In genomic region chr18:26813043-26813442, GRCh38 we compare ENCODE assay signal across 9 cellular contexts. TPM values are rescaled to one million over a fixed set of nuclear protein-coding genes. Genes with fewer than 3 reads are reported as not detected.
DNase-seq lines count a peak whose midpoint lies in the region; ATAC-seq and TF ChIP-seq lines count a peak whose summit lies in the region.
"Had no signal": no experiment of that assay in that cellular context is flagged by ENCODE, and none has a peak within 500 bp of the region (broad histone marks: within the 10 kb centered on the region; RNA-seq: fewer than 3 reads in every experiment).

No MANE protein-coding gene starts in this region.

- no peak overlapping the region for H3K9ac ChIP-seq in OCI-LY3 (ENCODE audit: low read length)
- no peak overlapping the region for H3K9ac ChIP-seq in smooth muscle cell (ENCODE audit: low read depth)

- H3K9me3 ChIP-seq in OCI-LY3 (ENCODE audit: insufficient read depth, low read length): peaks cover 3% of the 10 kb centered on the region; the same call in 1 of the 2 replicates
- peaks cover 1% of the 10 kb centered on the region for H3K9me3 ChIP-seq in smooth muscle cell (replicated peaks; ENCODE audit: low read depth)
- no peaks in the 10 kb centered on the region for H3K9me3 ChIP-seq in ascending aorta

- no peaks in the 10 kb centered on the region for H3K36me3 ChIP-seq in OCI-LY3 (replicated peaks; ENCODE audit: low read depth, low read length)
- no peaks in the 10 kb centered on the region for H3K36me3 ChIP-seq in smooth muscle cell (ENCODE audit: low read depth)
- no peaks in the 10 kb centered on the region for H3K36me3 ChIP-seq in ascending aorta

- H4K20me1 ChIP-seq in OCI-LY3 (ENCODE audit: insufficient read depth, low read length) (no peaks in the 10 kb centered on the region), smooth muscle cell (ENCODE audit: low read depth) (no peaks in the 10 kb centered on the region)

- peak; percentile 63 for TF ChIP-seq CTCF in GM12864 (IDR thresholded peaks at IDR 0.05; ENCODE audit: low read depth, low read length, missing control alignments)
- TF ChIP-seq CTCF in OCI-LY3 (IDR thresholded peaks at IDR 0.05; ENCODE audit: low read depth, low read length): peak; percentile 80
- peak; percentile 39 for TF ChIP-seq CTCF in smooth muscle cell (IDR thresholded peaks at IDR 0.05; ENCODE audit: borderline replicate concordance, insufficient read depth, poor library complexity, severe bottlenecking)
- TF ChIP-seq CTCF in ascending aorta (IDR thresholded peaks at IDR 0.05): peak in 1 of 3 experiments; percentile 10

- H3K27me3 ChIP-seq in OCI-LY3 (ENCODE audit: low read depth, low read length) (no peaks in the 10 kb centered on the region), smooth muscle cell (ENCODE audit: low read depth) (no peaks in the 10 kb centered on the region), ascending aorta (no peaks in the 10 kb centered on the region)

- H3F3A ChIP-seq in smooth muscle cell (ENCODE audit: low read depth): no peaks in the 10 kb centered on the region

- peak overlapping the region; percentile 25; the same call in 1 of the 2 replicates for H3K4me2 ChIP-seq in OCI-LY3 (ENCODE audit: low read length)
- H3K4me2 ChIP-seq in smooth muscle cell: no peak overlapping the region

- H3K79me2 ChIP-seq in OCI-LY3 (ENCODE audit: low read length): no peaks in the 10 kb centered on the region
- H3K79me2 ChIP-seq in smooth muscle cell (ENCODE audit: low read depth): no peaks in the 10 kb centered on the region

- H2AFZ ChIP-seq in OCI-LY3 (ENCODE audit: low read depth, low read length) (peak overlapping the region; percentile 55; the same call in 1 of the 2 replicates), smooth muscle cell (ENCODE audit: low read depth) (no peak overlapping the region)

- 25% methylated on average over 1 of the region's 1 CpG for WGBS in smooth muscle cell (ENCODE audit: low lambda C conversion rate)

- H3K4me1 ChIP-seq in OCI-LY3 (ENCODE audit: low read length) (peaks cover 16% of the 10 kb centered on the region), smooth muscle cell (ENCODE audit: low read depth) (no peaks in the 10 kb centered on the region), ascending aorta (no peaks in the 10 kb centered on the region)

- DNase-seq in GM12864 (ENCODE audit: low read depth): peak; percentile 12
- peak; percentile 25 for DNase-seq in glomerular visceral epithelial cell (ENCODE audit: extremely low spot score)
- no peak for DNase-seq in smooth muscle cell (lab: John Stamatoyannopoulos, UW; ENCODE audit: unreplicated experiment)
- no peak for DNase-seq in stimulated activated CD4-positive, alpha-beta T cell treated with anti-CD3 and anti-CD28 coated beads, Interleukin-4, amount 100 ng/mL, for 24 hours
- DNase-seq in sciatic nerve (ENCODE audit: low spot score): no peak
- no peak for DNase-seq in ascending aorta (ENCODE audit: low spot score in 2 of 2)

- peak; percentile 87 for ATAC-seq in HG02885 (IDR thresholded peaks at IDR 0.05; ENCODE audit: poor library complexity, unreplicated experiment)
- no peak for ATAC-seq in sciatic nerve

- H3K4me3 ChIP-seq in GM12864 (ENCODE audit: low read depth, low read length) (no peak overlapping the region), OCI-LY3 (ENCODE audit: low read length) (peak overlapping the region; percentile 12; the same call in 1 of the 2 replicates), smooth muscle cell (no peak overlapping the region), ascending aorta (no peak overlapping the region)

- H3K27ac ChIP-seq in OCI-LY3 (ENCODE audit: low read length): no peak overlapping the region
- no peak overlapping the region for H3K27ac ChIP-seq in smooth muscle cell (ENCODE audit: low read depth)
- H3K27ac ChIP-seq in ascending aorta: no peak overlapping the region

- intact Hi-C loops in sciatic nerve (cut with DNase I): no loop called here
- intact Hi-C loops in ascending aorta (cut with DNase I): no loop called here

RNA-seq across cellular contexts. Expression of gene AQP4, which starts 52.5 kb away (rescaled TPM):
- total RNA-seq in smooth muscle cell: not detected in 2 replicates
- not detected in 2 replicates for polyA plus RNA-seq in smooth muscle cell
- total RNA-seq in sciatic nerve: 0.27 TPM
- total RNA-seq in ascending aorta: not detected
- total RNA-seq: endothelial cell of umbilical vein had no signal
- polyA plus RNA-seq: endothelial cell of umbilical vein had no signal

Comparison
In these comparisons a context has a peak if more than half of its experiments do, and no peak if none do; other contexts are left out.
1. DNase-seq: peak in GM12864 (single experiment) and glomerular visceral epithelial cell (single experiment); none in smooth muscle cell (single experiment), stimulated activated CD4-positive, alpha-beta T cell treated with anti-CD3 and anti-CD28 coated beads, Interleukin-4, amount 100 ng/mL, for 24 hours (single experiment), sciatic nerve (single experiment) and ascending aorta (0 of 2).